ENCODE assay signal across 8 cellular contexts in the genomic region with DNA sequence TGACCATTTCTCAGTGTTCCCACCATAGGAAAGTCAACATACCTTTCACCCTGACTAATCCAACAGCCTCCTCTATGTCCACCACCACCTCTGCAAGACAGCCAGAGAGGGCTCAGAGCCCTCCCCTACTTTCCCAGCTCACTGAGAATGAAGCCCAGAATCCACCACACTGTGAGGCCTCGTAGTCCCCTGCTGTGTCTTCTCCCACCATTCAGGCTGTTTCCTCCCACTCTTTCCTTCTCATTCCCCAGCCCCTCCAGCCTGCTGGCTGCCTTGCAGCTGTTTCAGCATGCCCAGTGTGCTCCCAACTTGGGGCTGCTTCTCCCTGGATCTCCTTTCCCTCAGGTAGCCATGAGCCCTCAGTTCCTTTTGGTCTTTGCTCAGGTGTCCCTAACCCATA. TPM values are rescaled to one million over a fixed set of nuclear protein-coding genes. Genes with fewer than 3 reads are reported as not detected.
A peak's percentile ranks its signal among the peaks of the same experiment; 100 is the strongest.
DNase-seq lines count a peak whose midpoint lies in the region; TF ChIP-seq lines count a peak whose summit lies in the region.

No MANE protein-coding gene starts in this region.

- H4K91ac ChIP-seq in neuronal stem cell (ENCODE audit: low read depth, low read length, poor library complexity), result no peak overlapping the region

- H3K79me1 ChIP-seq in neuronal stem cell (ENCODE audit: low read depth, low read length), result no peaks in the 10 kb centered on the region

- no CpG with 5 or more reads among the region's 1 CpG for WGBS in neuronal stem cell (ENCODE audit: extremely low coverage in 2 of 2, insufficient read length in 2 of 2, insufficient replicate concordance in 1 of 2), 2 donors

- H3K27ac ChIP-seq in CD4-positive, alpha-beta memory T cell (ENCODE audit: low read depth, low read length), result no peak overlapping the region
- H3K27ac ChIP-seq in neuronal stem cell (replicated peaks; ENCODE audit: low read length), result no peak overlapping the region
- no peak overlapping the region for H3K27ac ChIP-seq in uterus
- H3K27ac ChIP-seq in WERI-Rb-1, result no peak overlapping the region

- H3K14ac ChIP-seq in neuronal stem cell (ENCODE audit: low read length), result peak overlapping the region; percentile 94

- H2BK5ac ChIP-seq in neuronal stem cell (ENCODE audit: low read length), result no peak overlapping the region

- no peak overlapping the region for H2BK120ac ChIP-seq in neuronal stem cell (ENCODE audit: low read depth, low read length)

- no peak overlapping the region for H3K4ac ChIP-seq in neuronal stem cell (ENCODE audit: low read length)

- no peak for TF ChIP-seq CTCF in NB4 (IDR thresholded peaks at IDR 0.05; ENCODE audit: low read depth, low read length)
- TF ChIP-seq CTCF in endothelial cell (IDR thresholded peaks at IDR 0.05; ENCODE audit: unreplicated experiment), result no peak
- TF ChIP-seq CTCF in uterus (IDR thresholded peaks at IDR 0.05), result no peak
- TF ChIP-seq CTCF in WERI-Rb-1 (IDR thresholded peaks at IDR 0.05; ENCODE audit: low read depth, low read length), result no peak
- no peak for TF ChIP-seq CTCF in GM13977 (IDR thresholded peaks at IDR 0.05; ENCODE audit: extremely low read depth, insufficient read depth, missing control alignments)

- H4K8ac ChIP-seq in neuronal stem cell (ENCODE audit: low read depth, low read length), result no peak overlapping the region

- H3K4me1 ChIP-seq in CD4-positive, alpha-beta memory T cell (ENCODE audit: insufficient read depth, low read length), result peaks cover 64% of the 10 kb centered on the region
- H3K4me1 ChIP-seq in neuronal stem cell (ENCODE audit: control insufficient read depth in 2 of 2, insufficient read depth in 1 of 2, low read depth in 1 of 2, low read length in 2 of 2), result peaks cover 6 to 8% of the 10 kb centered on the region in 2 donors
- no peaks in the 10 kb centered on the region for H3K4me1 ChIP-seq in uterus

- TF ChIP-seq POLR2A in NB4 (IDR thresholded peaks at IDR 0.05; ENCODE audit: extremely low read depth, insufficient read length) (no peak), uterus (IDR thresholded peaks at IDR 0.05) (no peak)

- peaks cover 11 to 21% of the 10 kb centered on the region in 2 donors for H3K36me3 Mint-ChIP-seq in CD4-positive, alpha-beta memory T cell
- peaks cover 18% of the 10 kb centered on the region for H3K36me3 Mint-ChIP-seq in endothelial cell (ENCODE audit: low read depth, unreplicated experiment)

- H3K4me3 ChIP-seq in CD4-positive, alpha-beta memory T cell (ENCODE audit: low read length in 2 of 2), result no peak overlapping the region
- H3K4me3 ChIP-seq in NB4 (ENCODE audit: low read depth, low read length), result no peak overlapping the region
- H3K4me3 ChIP-seq in neuronal stem cell (ENCODE audit: low read length in 2 of 2), result no peak overlapping the region
- H3K4me3 ChIP-seq in uterus, result no peak overlapping the region
- H3K4me3 ChIP-seq in WERI-Rb-1 (ENCODE audit: low read depth, low read length), result no peak overlapping the region

- in situ Hi-C loops in GM13977 (cut with MboI; ENCODE audit: low pct_unique_long_range_greater_than_20kb, low sequenced_read_pairs, unreplicated experiment), result no loop called here

- no peaks in the 10 kb centered on the region for H3K36me3 ChIP-seq in CD4-positive, alpha-beta memory T cell (ENCODE audit: insufficient read depth, low read length)
- peaks cover 12 to 18% of the 10 kb centered on the region in 2 donors for H3K36me3 ChIP-seq in neuronal stem cell (replicated peaks in 1 of 2; ENCODE audit: control insufficient read depth in 2 of 2, insufficient read depth in 2 of 2, low read length in 2 of 2)
- no peaks in the 10 kb centered on the region for H3K36me3 ChIP-seq in uterus
- peaks cover 20% of the 10 kb centered on the region for H3K36me3 ChIP-seq in WERI-Rb-1

- no peak overlapping the region for H3K4me2 ChIP-seq in neuronal stem cell (ENCODE audit: insufficient read depth, low read length, poor library complexity, severe bottlenecking)

- H2AFZ ChIP-seq in neuronal stem cell (ENCODE audit: low read length), result no peak overlapping the region

- CTCF ChIA-PET in CD4-positive, alpha-beta memory T cell (lab: Charles Lee; ENCODE audit: partially characterized antibody), result interaction anchor here (0.5 to 2.1 kb wide), 3 partner anchors 40 to 66 kb away, joined by 5 to 10 read pairs (median 6); no protein-coding TSS in a partner anchor

- H2BK12ac ChIP-seq in neuronal stem cell (ENCODE audit: low read length), result no peak overlapping the region

- H3K4me3 Mint-ChIP-seq in CD4-positive, alpha-beta memory T cell, result peak overlapping the region in 1 of 8 donors; percentile 48
- peak overlapping the region; percentile 26 for H3K4me3 Mint-ChIP-seq in endothelial cell (ENCODE audit: unreplicated experiment)

- no peaks in the 10 kb centered on the region for H3K27me3 Mint-ChIP-seq in CD4-positive, alpha-beta memory T cell
- H3K27me3 Mint-ChIP-seq in endothelial cell (ENCODE audit: unreplicated experiment), result peaks cover 4% of the 10 kb centered on the region

- POLR2A ChIA-PET in CD4-positive, alpha-beta memory T cell (lab: Charles Lee; ENCODE audit: partially characterized antibody), result interaction anchor here (1.5 to 2.4 kb wide), 3 partner anchors 9 to 18 kb away, joined by 5 to 11 read pairs (median 5); no protein-coding TSS in a partner anchor

- H3K23ac ChIP-seq in neuronal stem cell (ENCODE audit: low read depth, low read length, poor library complexity), result no peak overlapping the region

- peaks cover 54 to 88% (median 70%) of the 10 kb centered on the region in 4 donors for H3K4me1 Mint-ChIP-seq in CD4-positive, alpha-beta memory T cell
- H3K4me1 Mint-ChIP-seq in endothelial cell (ENCODE audit: unreplicated experiment), result peaks cover 34% of the 10 kb centered on the region

- peak overlapping the region in 6 of 7 donors; percentile 57 to 86 (median 68) for H3K27ac Mint-ChIP-seq in CD4-positive, alpha-beta memory T cell
- peak overlapping the region; percentile 100 for H3K27ac Mint-ChIP-seq in endothelial cell (ENCODE audit: unreplicated experiment)

- no peak overlapping the region for H2AK5ac ChIP-seq in neuronal stem cell (ENCODE audit: low read depth, low read length)

- H3K18ac ChIP-seq in neuronal stem cell (ENCODE audit: low read length), result peak overlapping the region; percentile 11

- peaks cover 0 to 8% (median 0%) of the 10 kb centered on the region in 8 donors for H3K9me3 Mint-ChIP-seq in CD4-positive, alpha-beta memory T cell
- H3K9me3 Mint-ChIP-seq in endothelial cell (ENCODE audit: unreplicated experiment), result no peaks in the 10 kb centered on the region

- no peak overlapping the region for H2BK15ac ChIP-seq in neuronal stem cell (ENCODE audit: low read length)

- H3K9ac ChIP-seq in neuronal stem cell (ENCODE audit: low read depth, low read length, poor library complexity), result no peak overlapping the region

- no peaks in the 10 kb centered on the region for H3K27me3 ChIP-seq in CD4-positive, alpha-beta memory T cell (ENCODE audit: insufficient read depth, low read length)
- H3K27me3 ChIP-seq in neuronal stem cell (ENCODE audit: control insufficient read depth in 3 of 3, insufficient read depth in 3 of 3, low read depth in 1 of 3, low read length in 3 of 3) (no peaks in the 10 kb centered on the region), uterus (no peaks in the 10 kb centered on the region), WERI-Rb-1 (ENCODE audit: insufficient read depth, low read depth, severe bottlenecking) (no peaks in the 10 kb centered on the region)

- intact Hi-C loops in CD4-positive, alpha-beta memory T cell (cut with micrococcal nuclease), result no loop called here
- intact Hi-C loops in uterus (cut with DNase I; ENCODE audit: low total_unique reads), result no loop called here

- DNase-seq in CD4-positive, alpha-beta memory T cell, result no peak
- DNase-seq in NB4 (ENCODE audit: low read depth) (peak; percentile 35), endothelial cell (ENCODE audit: low spot score) (peak; percentile 42), neuronal stem cell (ENCODE audit: low spot score) (no peak), uterus (no peak), WERI-Rb-1 (no peak), NCI-H1930 (lab: John Stamatoyannopoulos, UW) (no peak), GM13977 (ENCODE audit: low spot score) (no peak)

- no peaks in the 10 kb centered on the region for H3K9me3 ChIP-seq in CD4-positive, alpha-beta memory T cell (ENCODE audit: control insufficient read depth in 1 of 2, low read length in 2 of 2)
- H3K9me3 ChIP-seq in neuronal stem cell (replicated peaks in 1 of 2; ENCODE audit: control insufficient read depth in 2 of 2, insufficient read depth in 1 of 2, low read depth in 1 of 2, low read length in 2 of 2) (no peaks in the 10 kb centered on the region), uterus (no peaks in the 10 kb centered on the region), WERI-Rb-1 (ENCODE audit: severe bottlenecking) (no peaks in the 10 kb centered on the region)

RNA-seq across cellular contexts. Expression of gene SGSM3, which starts 27.0 kb away (rescaled TPM):
- total RNA-seq in CD4-positive, alpha-beta memory T cell, result 10 to 100 TPM; 87.5 to 90.0 TPM
- 10 to 100 TPM; 30.5 to 58.2 TPM for polyA plus RNA-seq in CD4-positive, alpha-beta memory T cell
- total RNA-seq in endothelial cell (ENCODE audit: unreplicated experiment) (85.9 TPM), uterus (10 to 100 TPM; 28.8 to 64.8 (median 55.1) TPM)
- 57.4 TPM for polyA plus RNA-seq in neuronal stem cell (2013, experiment 1 of 2)
- 53.6 TPM for polyA plus RNA-seq in neuronal stem cell (2013, experiment 2 of 2)

RNA-seq across cellular contexts. Expression of gene ADSL, which starts 51.1 kb away (rescaled TPM):
- total RNA-seq in CD4-positive, alpha-beta memory T cell, result 10 to 100 TPM; 63.3 to 81.1 TPM
- polyA plus RNA-seq in CD4-positive, alpha-beta memory T cell, result 100 to 1,000 TPM; 138 to 199 TPM
- total RNA-seq in endothelial cell (ENCODE audit: unreplicated experiment), result 107 TPM
- 70.7 TPM for polyA plus RNA-seq in neuronal stem cell (2013, experiment 1 of 2)
- 69.7 TPM for polyA plus RNA-seq in neuronal stem cell (2013, experiment 2 of 2)
- total RNA-seq in uterus, result 100 to 1,000 TPM in 2 of 4 donors, 10 to 100 TPM in 2; 28.5 to 151 (median 79.5) TPM

Comparison
In these comparisons a context has a peak if more than half of its experiments do, and no peak if none do; other contexts are left out.
1. DNase-seq: peak in NB4 (single experiment) and endothelial cell (single experiment); none in CD4-positive, alpha-beta memory T cell (0 of 5), neuronal stem cell (single experiment), uterus (0 of 2), WERI-Rb-1 (single experiment), NCI-H1930 (0 of 2) and GM13977 (single experiment).